10 cellular contexts compared by ENCODE assay signal in the genomic region with DNA sequence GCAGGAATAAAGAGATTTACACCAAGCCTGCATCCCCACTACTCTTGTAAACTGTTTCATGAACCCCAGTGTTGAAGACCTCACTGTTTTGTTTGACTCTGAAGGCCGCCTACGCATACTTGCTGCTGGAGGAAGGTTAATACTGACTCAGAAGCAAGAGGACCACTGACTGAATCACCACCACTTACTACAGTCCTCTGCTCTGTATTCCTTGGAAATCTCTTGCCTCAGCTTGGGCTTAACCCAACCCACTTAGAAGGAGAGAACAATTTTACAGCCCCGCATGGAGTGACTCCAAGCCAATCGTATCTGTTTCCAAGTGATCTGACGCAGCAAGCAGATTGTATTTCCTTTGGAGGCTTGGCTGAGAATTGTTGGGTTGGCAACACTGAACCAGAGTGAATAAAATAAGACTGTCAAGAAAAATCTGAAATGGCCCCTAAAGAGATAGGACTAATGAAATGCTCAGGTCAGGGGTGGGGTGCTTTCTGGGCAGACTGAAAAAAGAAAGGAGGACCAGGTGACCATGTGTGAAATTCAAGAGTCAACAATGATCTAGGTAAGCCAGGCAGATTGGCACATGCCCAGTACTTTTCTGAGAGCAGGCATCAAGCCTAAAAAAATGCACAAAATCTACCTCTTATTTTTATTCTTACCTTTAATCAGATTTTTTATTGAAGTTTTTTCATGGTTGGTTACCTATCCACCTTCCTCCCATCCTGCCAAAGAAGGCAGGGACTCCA.
DNase-seq lines count a peak whose midpoint lies in the region; ATAC-seq and TF ChIP-seq lines count a peak whose summit lies in the region.
"Had no signal": no experiment of that assay in that cellular context is flagged by ENCODE, and none has a peak within 500 bp of the region (broad histone marks: within the 10 kb centered on the region; RNA-seq: fewer than 3 reads in every experiment).

No MANE protein-coding gene starts in this region.

- H3K27ac ChIP-seq in aorta (ENCODE audit: low read depth in 1 of 2, low read length in 2 of 2): peak overlapping the region; percentile 80 to 95
- H3K27ac ChIP-seq: C4-2B, WERI-Rb-1 had no signal

- peak overlapping the region in 2 of 3 experiments; percentile 32 to 39 for H3K4me3 Mint-ChIP-seq in nephron

- no peaks in the 10 kb centered on the region for H3K27me3 ChIP-seq in aorta (ENCODE audit: control insufficient read depth in 1 of 2, insufficient read depth in 2 of 2, low read length in 1 of 2)

- no peak overlapping the region for H3K4me3 ChIP-seq in aorta (ENCODE audit: low read length in 2 of 2)

- TF ChIP-seq CTCF in nephron (IDR thresholded peaks at IDR 0.05; ENCODE audit: unreplicated experiment in 3 of 3): no peak

- peaks cover 97% of the 10 kb centered on the region for H3K4me1 Mint-ChIP-seq in nephron

- no peaks in the 10 kb centered on the region for H3K27me3 Mint-ChIP-seq in nephron (ENCODE audit: low read depth)

- H3K4me1 ChIP-seq in aorta (ENCODE audit: control insufficient read depth in 1 of 2, insufficient read depth in 2 of 2, low read length in 2 of 2): peaks cover 4 to 15% of the 10 kb centered on the region in 2 donors

- WGBS in aorta, 2 donors: 3% methylated on average over 5 of the region's 5 CpGs

- no peaks in the 10 kb centered on the region for H3K36me3 ChIP-seq in aorta (ENCODE audit: control insufficient read depth in 1 of 2, insufficient read depth in 2 of 2, low read length in 1 of 2)
- H3K36me3 ChIP-seq: WERI-Rb-1 had no signal

- H3K36me3 Mint-ChIP-seq in nephron (ENCODE audit: low read depth): no peaks in the 10 kb centered on the region

- H3K9me3 ChIP-seq in aorta (ENCODE audit: control insufficient read depth, low read length): no peaks in the 10 kb centered on the region

- intact Hi-C loops in Right ventricle myocardium inferior (cut with DNase I) (no loop called here), cardiac septum (cut with DNase I) (no loop called here), aorta (cut with DNase I) (loop anchor here (1.0 to 10.0 kb wide), 6 partner anchors 18 to 600 kb away; no protein-coding TSS in a partner anchor)

- H3K27ac Mint-ChIP-seq in nephron: peak overlapping the region; percentile 90 to 100 (median 98)

- DNase-seq in Right ventricle myocardium inferior (ENCODE audit: missing footprints) (no peak), cardiac septum (ENCODE audit: low spot score) (no peak), aorta (peak in 1 of 2 donors; percentile 89), NCI-H2227 treated with DMSO at 0.1 percent for 48 hours (lab: John Stamatoyannopoulos, UW) (no peak)
- DNase-seq: WERI-Rb-1 had no signal

- ATAC-seq in Right ventricle myocardium inferior: peak; percentile 69
- peak; percentile 29 for ATAC-seq in esophagus mucosa
- peak; percentile 82 for ATAC-seq in aorta (ENCODE audit: low FRiP score)
- no peak for ATAC-seq in GM21825 (IDR thresholded peaks at IDR 0.05; ENCODE audit: unreplicated experiment)
- no peak for ATAC-seq in HG02678 (IDR thresholded peaks at IDR 0.05; ENCODE audit: unreplicated experiment)

- no peaks in the 10 kb centered on the region for H3K9me3 Mint-ChIP-seq in nephron

Comparison
In these comparisons a context has a peak if more than half of its experiments do, and no peak if none do; other contexts are left out.
1. ATAC-seq: peak in Right ventricle myocardium inferior (single experiment), esophagus mucosa (single experiment) and aorta (single experiment); none in GM21825 (single experiment) and HG02678 (single experiment).
2. intact Hi-C loops: an anchor here in aorta (1.0 to 10.0 kb wide); none called in Right ventricle myocardium inferior and cardiac septum.